ENCODE assay signal across 14 cellular contexts in the genomic region with DNA sequence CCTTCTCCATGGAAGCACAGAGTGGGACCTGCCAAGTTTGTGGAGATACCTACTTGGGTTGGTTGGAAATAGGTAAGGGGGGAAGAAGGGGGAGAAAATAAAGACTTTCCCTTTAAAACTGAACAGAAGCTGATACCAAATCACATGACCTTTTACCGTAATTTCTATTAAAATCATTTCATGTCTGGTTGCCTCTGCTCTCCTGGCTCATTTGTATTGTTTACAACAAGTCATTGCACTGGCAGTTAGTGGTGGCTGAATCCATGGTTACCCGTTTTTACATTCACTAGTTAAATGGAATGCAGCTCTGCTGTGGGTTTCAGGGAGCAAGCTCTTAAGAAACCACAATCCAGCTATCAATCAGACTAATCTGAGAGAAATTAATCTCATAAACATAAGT.
DNase-seq lines count a peak whose midpoint lies in the region; ATAC-seq lines count a peak whose summit lies in the region.
"Had no signal": no experiment of that assay in that cellular context is flagged by ENCODE, and none has a peak within 500 bp of the region (broad histone marks: within the 10 kb centered on the region; RNA-seq: fewer than 3 reads in every experiment).

No MANE protein-coding gene starts in this region.

- ATAC-seq in GM21390 (IDR thresholded peaks at IDR 0.05; ENCODE audit: unreplicated experiment), result no peak
- ATAC-seq: activated CD8-positive, alpha-beta T cell treated with anti-CD3 and anti-CD28 coated beads, Interleukin-2, amount 10 ng/mL, durations not matched to agents 7 days and 5 days; stimulated activated naive CD8-positive, alpha-beta T cell treated with anti-CD3 and anti-CD28 coated beads, Interleukin-15, Interleukin-2, amounts not matched to agents 100 U/mL and 50 U/mL, for 24 hours had no signal

- DNase-seq in AG08396 (ENCODE audit: low spot score), result peak; percentile 61
- peak; percentile 28 for DNase-seq in M059J (ENCODE audit: low read depth)
- no peak for DNase-seq in NCI-H2081 treated with DMSO at 0.1 percent for 48 hours (lab: John Stamatoyannopoulos, UW)
- no peak for DNase-seq in stimulated activated CD4-positive, alpha-beta T cell treated with anti-CD3 and anti-CD28 coated beads, Interleukin-4, amount 100 ng/mL, for 4 hours
- no peak for DNase-seq in RKO (ENCODE audit: low spot score)
- DNase-seq: activated CD8-positive, alpha-beta T cell treated with anti-CD3 and anti-CD28 coated beads, Interleukin-2, amount 10 ng/mL, durations not matched to agents 7 days and 5 days; activated gamma-delta T cell; cerebellar nuclear complex; immature natural killer cell; stimulated activated naive CD8-positive, alpha-beta T cell treated with anti-CD3 and anti-CD28 coated beads, Interleukin-15, Interleukin-2, amounts not matched to agents 100 U/mL and 50 U/mL, for 24 hours had no signal

- H3K4me1 ChIP-seq in duodenal mucosa (ENCODE audit: control insufficient read depth in 1 of 2, insufficient read depth in 2 of 2, low read length in 2 of 2) (peaks cover 3 to 27% of the 10 kb centered on the region in 2 donors), muscle layer of duodenum (ENCODE audit: control insufficient read depth in 1 of 2, insufficient read depth in 2 of 2, low read length in 2 of 2) (peaks cover 0 to 6% of the 10 kb centered on the region in 2 donors)
- H3K4me1 ChIP-seq: BLaER1 treated with 17β-estradiol and CSF1 and Interleukin-3, amounts not matched to agents 10 nM and 100 nM had no signal

- H3K9ac ChIP-seq in duodenal mucosa (ENCODE audit: low read depth in 1 of 2, low read length in 2 of 2), result no peak overlapping the region
- H3K9ac ChIP-seq: BLaER1 treated with 17β-estradiol and CSF1 and Interleukin-3, amounts not matched to agents 10 nM and 100 nM had no signal

- H3K27ac ChIP-seq in duodenal mucosa (ENCODE audit: low read depth, low read length), result no peak overlapping the region
- H3K27ac ChIP-seq in muscle layer of duodenum (ENCODE audit: low read length), result no peak overlapping the region
- H3K27ac ChIP-seq: BLaER1 treated with 17β-estradiol and CSF1 and Interleukin-3, amounts not matched to agents 10 nM and 100 nM had no signal

- H3K4me3 ChIP-seq in duodenal mucosa (ENCODE audit: low read depth in 1 of 2, low read length in 2 of 2) (peak overlapping the region; percentile 24 to 38), muscle layer of duodenum (ENCODE audit: low read depth in 1 of 2, low read length in 2 of 2) (peak overlapping the region; percentile 38 to 46)
- H3K4me3 ChIP-seq: BLaER1 treated with 17β-estradiol and CSF1 and Interleukin-3, amounts not matched to agents 10 nM and 100 nM had no signal

- H3K36me3 ChIP-seq in duodenal mucosa (ENCODE audit: control insufficient read depth in 1 of 2, insufficient read depth in 2 of 2, low read length in 2 of 2), result no peaks in the 10 kb centered on the region
- no peaks in the 10 kb centered on the region for H3K36me3 ChIP-seq in muscle layer of duodenum (ENCODE audit: control insufficient read depth in 1 of 2, insufficient read depth in 2 of 2, low read length in 2 of 2)
- H3K36me3 ChIP-seq: BLaER1 treated with 17β-estradiol and CSF1 and Interleukin-3, amounts not matched to agents 10 nM and 100 nM had no signal

- H3K27me3 ChIP-seq in duodenal mucosa (ENCODE audit: control insufficient read depth in 1 of 2, insufficient read depth in 2 of 2, low read length in 2 of 2) (no peaks in the 10 kb centered on the region), muscle layer of duodenum (ENCODE audit: low read depth, low read length) (no peaks in the 10 kb centered on the region)
- H3K27me3 ChIP-seq: BLaER1 treated with 17β-estradiol and CSF1 and Interleukin-3, amounts not matched to agents 10 nM and 100 nM had no signal

- H3K9me3 ChIP-seq in duodenal mucosa (ENCODE audit: control insufficient read depth in 1 of 2, low read length in 2 of 2), result no peaks in the 10 kb centered on the region
- H3K9me3 ChIP-seq in muscle layer of duodenum (ENCODE audit: control insufficient read depth in 1 of 2, low read length in 2 of 2), result no peaks in the 10 kb centered on the region
- H3K9me3 ChIP-seq: BLaER1 treated with 17β-estradiol and CSF1 and Interleukin-3, amounts not matched to agents 10 nM and 100 nM had no signal

Comparison
In these comparisons a context has a peak if more than half of its experiments do, and no peak if none do; other contexts are left out.
1. DNase-seq: peak in AG08396 (single experiment) and M059J (single experiment); none in NCI-H2081 treated with DMSO at 0.1 percent for 48 hours (single experiment), stimulated activated CD4-positive, alpha-beta T cell treated with anti-CD3 and anti-CD28 coated beads, Interleukin-4, amount 100 ng/mL, for 4 hours (0 of 2) and RKO (single experiment).